ENCODE assay signal across 18 cellular contexts in the genomic region with DNA sequence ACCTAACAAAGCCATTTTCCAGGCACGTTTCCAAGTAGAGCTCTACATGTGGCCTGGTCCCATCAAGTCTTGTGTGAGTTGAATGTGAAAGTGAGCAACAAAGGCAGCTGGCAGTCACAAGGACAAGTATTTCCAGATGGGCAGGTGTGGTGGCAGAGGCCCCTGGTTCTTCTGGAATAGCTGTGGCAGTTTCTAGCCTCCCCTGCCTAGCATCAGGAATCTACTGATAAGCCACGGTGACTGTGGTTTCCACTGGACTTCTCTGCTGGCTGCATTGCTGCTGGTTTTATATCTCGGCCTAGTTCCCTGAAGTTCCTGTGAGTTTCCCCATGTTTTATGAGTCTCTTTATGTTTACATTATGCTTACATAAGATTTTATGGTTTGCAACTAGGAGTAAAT.
DNase-seq lines count a peak whose midpoint lies in the region; ATAC-seq and TF ChIP-seq lines count a peak whose summit lies in the region.
"Had no signal": no experiment of that assay in that cellular context is flagged by ENCODE, and none has a peak within 500 bp of the region (broad histone marks: within the 10 kb centered on the region; RNA-seq: fewer than 3 reads in every experiment).

No MANE protein-coding gene starts in this region.

- no TSS peak for BruUV-seq in A673 (replicated peaks; lab: Mats Ljungman, UMichigan)

- TF ChIP-seq CTCF in 22Rv1 (IDR thresholded peaks at IDR 0.05) (no peak), colonic mucosa (IDR thresholded peaks at IDR 0.05) (no peak), A673 (conservative IDR thresholded peaks at IDR 0.05; ENCODE audit: low read depth, low read length) (no peak)

- POLR2A ChIA-PET in A673 (lab: Charles Lee; ENCODE audit: low non-redundant PET) = no interaction called here

- CTCF ChIA-PET in A673 (lab: Charles Lee) = no interaction called here

- ATAC-seq in GM19351 (IDR thresholded peaks at IDR 0.05; ENCODE audit: unreplicated experiment) = no peak
- ATAC-seq: activated T-cell treated with anti-CD3 and anti-CD28 coated beads, Interleukin-2, amount 50 U/mL, for 4 hours; left lung had no signal

- no peaks in the 10 kb centered on the region for H3K27me3 ChIP-seq in colonic mucosa
- H3K27me3 ChIP-seq in A673 (replicated peaks; ENCODE audit: insufficient read depth, low read depth, low read length, poor library complexity) = no peaks in the 10 kb centered on the region
- H3K27me3 ChIP-seq: left lung, neutrophil, vagina had no signal

- H3K9ac ChIP-seq in colonic mucosa (ENCODE audit: low read depth in 2 of 2, low read length in 2 of 2) = no peak overlapping the region

- no peaks in the 10 kb centered on the region for H3K9me3 ChIP-seq in colonic mucosa
- H3K9me3 ChIP-seq in A673 (ENCODE audit: low read depth, low read length, poor library complexity, severe bottlenecking) = no peaks in the 10 kb centered on the region
- H3K9me3 ChIP-seq: left lung, neutrophil, vagina had no signal

- peak overlapping the region; percentile 72 for H3K27ac ChIP-seq in 22Rv1
- peak overlapping the region; percentile 60 for H3K27ac ChIP-seq in colonic mucosa
- H3K27ac ChIP-seq in A673 (ENCODE audit: low read depth, low read length, poor library complexity, severe bottlenecking) = no peak overlapping the region
- H3K27ac ChIP-seq: left lung, neutrophil, vagina had no signal

- H3K4me3 ChIP-seq in colonic mucosa (no peak overlapping the region), A673 (ENCODE audit: low read depth, low read length, poor library complexity, severe bottlenecking) (no peak overlapping the region)
- H3K4me3 ChIP-seq: left lung, vagina had no signal

- intact Hi-C loops in colonic mucosa (cut with DNase I) (no loop called here), A673 (cut with micrococcal nuclease; ENCODE audit: unreplicated experiment) (no loop called here)

- DNase-seq in HT-29 (ENCODE audit: low spot score) = peak; percentile 93
- DNase-seq in NCI-H69 (lab: John Stamatoyannopoulos, UW) = peak; percentile 60
- peak; percentile 78 for DNase-seq in colonic mucosa
- no peak for DNase-seq in A673 (ENCODE audit: low spot score)
- DNase-seq in activated CD4-positive, alpha-beta T cell treated with anti-CD3 and anti-CD28 coated beads for 4 hours = no peak
- no peak for DNase-seq in activated CD4-positive, alpha-beta T cell treated with anti-CD3 and anti-CD28 coated beads for 1 hour
- DNase-seq: activated B cell treated with CpG ODN at 0.5 μM for 24 hours; activated T-cell treated with anti-CD3 and anti-CD28 coated beads, Interleukin-2, amount 50 U/mL, for 4 hours; aorta; effector memory CD4-positive, alpha-beta T cell; head of caudate nucleus; left lung; NCI-H1930; Right ventricle myocardium superior had no signal

- H3K36me3 ChIP-seq in colonic mucosa (no peaks in the 10 kb centered on the region), A673 (ENCODE audit: insufficient read depth, low read length, poor library complexity, severe bottlenecking) (no peaks in the 10 kb centered on the region)
- H3K36me3 ChIP-seq: left lung, neutrophil, vagina had no signal

- H3K4me1 ChIP-seq in colonic mucosa = no peaks in the 10 kb centered on the region
- peaks cover 18% of the 10 kb centered on the region for H3K4me1 ChIP-seq in A673 (ENCODE audit: insufficient read depth, low read length, poor library complexity, severe bottlenecking)
- H3K4me1 ChIP-seq: left lung, vagina had no signal

Comparison
In these comparisons a context has a peak if more than half of its experiments do, and no peak if none do; other contexts are left out.
1. DNase-seq: peak in HT-29 (single experiment), NCI-H69 (single experiment) and colonic mucosa (single experiment); none in A673 (single experiment), activated CD4-positive, alpha-beta T cell treated with anti-CD3 and anti-CD28 coated beads for 4 hours (0 of 2) and activated CD4-positive, alpha-beta T cell treated with anti-CD3 and anti-CD28 coated beads for 1 hour (single experiment).